In the genomic region with DNA sequence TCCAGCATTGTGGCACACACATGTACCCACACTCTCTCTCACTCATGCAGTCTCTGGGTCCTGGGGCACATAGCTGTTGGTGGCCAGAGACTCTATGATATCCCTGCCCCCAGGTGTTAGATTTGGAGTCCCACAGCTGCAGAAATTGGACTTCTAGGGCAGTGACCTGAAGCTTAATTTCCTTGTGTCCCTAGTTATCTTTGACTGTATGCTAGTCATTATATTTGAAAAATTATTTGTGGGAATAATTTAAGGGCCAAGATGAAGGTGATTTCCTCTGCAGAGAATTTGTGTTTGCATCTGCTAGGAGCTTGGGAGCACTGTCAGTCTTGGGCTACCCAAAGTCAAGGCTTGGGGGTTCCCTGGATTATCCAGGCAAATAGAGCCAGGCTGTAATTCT, we compare ENCODE assay signal across 19 cellular contexts. TPM values are rescaled to one million over a fixed set of nuclear protein-coding genes. Genes with fewer than 3 reads are reported as not detected.
DNase-seq lines count a peak whose midpoint lies in the region; ATAC-seq and TF ChIP-seq lines count a peak whose summit lies in the region.
"Had no signal": no experiment of that assay in that cellular context is flagged by ENCODE, and none has a peak within 500 bp of the region (broad histone marks: within the 10 kb centered on the region; RNA-seq: fewer than 3 reads in every experiment).

No MANE protein-coding gene starts in this region.

- H3K4me3 Mint-ChIP-seq in Caco-2 (ENCODE audit: unreplicated experiment), result no peak overlapping the region
- H3K4me3 Mint-ChIP-seq in endodermal cell, result no peak overlapping the region
- H3K4me3 Mint-ChIP-seq: CD14-positive monocyte; CD4-positive, alpha-beta memory T cell; CD8-positive, alpha-beta memory T cell had no signal

- POLR2A ChIA-PET in Caco-2 (lab: Charles Lee), result no interaction called here
- POLR2A ChIA-PET in HEK293 (lab: Yijun Ruan, JAX), result no interaction called here

- CTCF ChIA-PET in Caco-2 (lab: Charles Lee), result interaction anchor here (0.6 kb wide), 1 partner anchor 25 kb away, joined by 7 read pairs; no protein-coding TSS in a partner anchor
- CTCF ChIA-PET in HEK293 (lab: Yijun Ruan, JAX), result interaction anchor here (0.8 to 1.1 kb wide), 3 partner anchors 9 to 196 kb away, joined by 3 to 4 read pairs (median 3); no protein-coding TSS in a partner anchor

- H3K9me3 ChIP-seq in Caco-2 (peaks cover 3% of the 10 kb centered on the region; the same call in 1 of the 2 replicates), HEK293 (ENCODE audit: control insufficient read depth, insufficient read depth, low read depth, low read length) (no peaks in the 10 kb centered on the region), endodermal cell (ENCODE audit: control insufficient read depth, low read length) (peaks cover 13% of the 10 kb centered on the region)

- no TSS peak for BruUV-seq in Caco-2 (replicated peaks; lab: Mats Ljungman, UMichigan)

- no peak overlapping the region for H3K27ac ChIP-seq in HEK293 (ENCODE audit: extremely low read depth, low read depth, low read length)
- H3K27ac ChIP-seq in endodermal cell (ENCODE audit: low read depth, low read length), result no peak overlapping the region
- H3K27ac ChIP-seq: BLaER1 had no signal

- H3K4me1 Mint-ChIP-seq in Caco-2 (ENCODE audit: low read depth, unreplicated experiment) (peaks cover 25% of the 10 kb centered on the region), endodermal cell (peaks cover 7% of the 10 kb centered on the region)

- H3K4me3 ChIP-seq in Caco-2 (ENCODE audit: low read depth, low read length) (no peak overlapping the region), HEK293 (ENCODE audit: low read depth, low read length) (no peak overlapping the region), endodermal cell (ENCODE audit: low read length) (no peak overlapping the region)
- H3K4me3 ChIP-seq: BLaER1 had no signal

- H3K27me3 Mint-ChIP-seq in Caco-2 (ENCODE audit: insufficient read depth, unreplicated experiment) (no peaks in the 10 kb centered on the region), endodermal cell (ENCODE audit: insufficient read depth) (peaks cover 5% of the 10 kb centered on the region)

- no peaks in the 10 kb centered on the region for H3K36me3 ChIP-seq in Caco-2 (ENCODE audit: control insufficient read depth, insufficient read depth, low read length)
- no peaks in the 10 kb centered on the region for H3K36me3 ChIP-seq in HEK293 (ENCODE audit: control insufficient read depth in 2 of 2, insufficient read depth in 1 of 2, low read length in 2 of 2)
- no peaks in the 10 kb centered on the region for H3K36me3 ChIP-seq in endodermal cell (ENCODE audit: control insufficient read depth, insufficient read depth, low read length)
- H3K36me3 ChIP-seq: BE2C, BLaER1 had no signal

- peak overlapping the region; percentile 96 for H3K27ac Mint-ChIP-seq in Caco-2 (ENCODE audit: unreplicated experiment)
- H3K27ac Mint-ChIP-seq in endodermal cell, result no peak overlapping the region
- H3K27ac Mint-ChIP-seq: CD14-positive monocyte; CD4-positive, alpha-beta memory T cell had no signal

- peaks cover 17% of the 10 kb centered on the region for H3K4me1 ChIP-seq in Caco-2
- no peaks in the 10 kb centered on the region for H3K4me1 ChIP-seq in HEK293 (ENCODE audit: control insufficient read depth, insufficient read depth, low read length)
- H3K4me1 ChIP-seq in endodermal cell (ENCODE audit: control insufficient read depth, insufficient read depth, low read length), result no peaks in the 10 kb centered on the region
- H3K4me1 ChIP-seq: BE2C had no signal

- peaks cover 9% of the 10 kb centered on the region for H3K36me3 Mint-ChIP-seq in Caco-2 (ENCODE audit: insufficient read depth, unreplicated experiment)
- no peaks in the 10 kb centered on the region for H3K36me3 Mint-ChIP-seq in endodermal cell (ENCODE audit: low read depth)
- H3K36me3 Mint-ChIP-seq: CD14-positive monocyte; CD4-positive, alpha-beta memory T cell; CD4-positive, CD25-positive, alpha-beta regulatory T cell had no signal

- no peaks in the 10 kb centered on the region for H3K9me3 Mint-ChIP-seq in Caco-2 (ENCODE audit: unreplicated experiment)
- peaks cover 24% of the 10 kb centered on the region for H3K9me3 Mint-ChIP-seq in endodermal cell

- ATAC-seq in HG03460 (IDR thresholded peaks at IDR 0.05; ENCODE audit: unreplicated experiment), result no peak
- no peak for ATAC-seq in left cardiac atrium

- H3K9ac ChIP-seq in endodermal cell (ENCODE audit: extremely low read depth, low read length, poor library complexity, severe bottlenecking), result no peak overlapping the region
- H3K9ac ChIP-seq: BLaER1 had no signal

- no peak for DNase-seq in Caco-2
- peak; percentile 6 for DNase-seq in endodermal cell
- no peak for DNase-seq in stimulated activated CD4-positive, alpha-beta T cell treated with anti-CD3 and anti-CD28 coated beads, Interleukin-4, amount 100 ng/mL, for 4 hours
- no peak for DNase-seq in left cardiac atrium
- DNase-seq: 8988T; ACHN; BE2C; C1 segment of cervical spinal cord; Calu3; CD4-positive, alpha-beta memory T cell; CD4-positive, CD25-positive, alpha-beta regulatory T cell; CD8-positive, alpha-beta memory T cell; COR-L47; DMS79 treated with DMSO at 0.1 percent for 48 hours; GF-D8 had no signal

- H3K27me3 ChIP-seq in Caco-2 (replicated peaks; ENCODE audit: control insufficient read depth, insufficient read depth, low read length) (no peaks in the 10 kb centered on the region), endodermal cell (ENCODE audit: control insufficient read depth, insufficient read depth, low read length, poor library complexity, severe bottlenecking) (no peaks in the 10 kb centered on the region)
- H3K27me3 ChIP-seq: BE2C had no signal

- intact Hi-C loops in Caco-2 (cut with micrococcal nuclease; ENCODE audit: unreplicated experiment), result no loop called here
- intact Hi-C loops in left cardiac atrium (cut with DNase I), result no loop called here

- TF ChIP-seq CTCF in Caco-2 (IDR thresholded peaks at IDR 0.05; ENCODE audit: insufficient read depth in 1 of 2, low read depth in 1 of 2, low read length in 1 of 2, severe bottlenecking in 1 of 2, unreplicated experiment in 1 of 2), result no peak
- no peak for TF ChIP-seq CTCF in HEK293 (tag by site-specific recombination; IDR thresholded peaks at IDR 0.05)
- no peak for TF ChIP-seq CTCF in endodermal cell (conservative IDR thresholded peaks at IDR 0.05)

TF ChIP-seq in HEK293, 187 proteins besides CTCF, POLR2A, EP300 and RAD21 (continues in another document):
- peak; percentile 91 for TF ChIP-seq ZNF26 (tag by site-specific recombination; IDR thresholded peaks at IDR 0.05)
- no peak for TF ChIP-seq SP2 (tag by site-specific recombination; IDR thresholded peaks at IDR 0.05)
- TF ChIP-seq PRDM2 (tag by site-specific recombination; IDR thresholded peaks at IDR 0.05; ENCODE audit: borderline replicate concordance), result no peak
- no peak for TF ChIP-seq TCF7L2 (IDR thresholded peaks at IDR 0.05; ENCODE audit: borderline replicate concordance, low read depth, low read length)
- TF ChIP-seq ZNF510 (tag by site-specific recombination; IDR thresholded peaks at IDR 0.05; ENCODE audit: insufficient replicate concordance), result no peak

RNA-seq across cellular contexts. Expression of gene ZBTB9, which starts 50.1 kb away (rescaled TPM):
- total RNA-seq in Caco-2 (2022), result 11.4 and 12.5 TPM in 2 replicates
- total RNA-seq in endodermal cell, result 10 to 100 TPM; 18.0 to 20.6 TPM
- polyA plus RNA-seq in endodermal cell (2013, experiment 1 of 2), result 14.1 TPM
- 12.5 TPM for polyA plus RNA-seq in endodermal cell (2013, experiment 2 of 2)
- total RNA-seq in left cardiac atrium, result 1 to 10 TPM; 4.4 to 5.9 TPM
